ENCODE assay signal across 26 cellular contexts in the genomic region with DNA sequence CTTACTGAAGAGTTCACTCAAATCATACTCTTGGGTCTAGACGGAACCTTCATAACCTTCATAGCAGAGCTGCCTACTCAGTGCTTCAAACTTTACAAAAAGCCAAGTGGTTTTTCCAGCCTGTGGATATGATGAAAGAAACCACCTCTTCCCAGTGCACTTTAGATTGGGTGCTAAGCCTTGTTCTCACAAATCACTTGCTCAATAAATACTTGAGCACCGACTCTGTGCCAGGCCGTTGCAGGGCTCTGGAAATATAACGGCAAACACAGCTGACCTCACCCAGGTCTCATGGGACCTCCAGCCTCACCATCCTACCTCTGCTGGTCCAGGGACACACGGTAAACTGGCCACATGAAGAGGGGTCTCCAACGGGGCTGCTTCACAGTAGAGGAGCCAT. TPM values are rescaled to one million over a fixed set of nuclear protein-coding genes. Genes with fewer than 3 reads are reported as not detected.
DNase-seq lines count a peak whose midpoint lies in the region; ATAC-seq and TF ChIP-seq lines count a peak whose summit lies in the region.
"Had no signal": no experiment of that assay in that cellular context is flagged by ENCODE, and none has a peak within 500 bp of the region (broad histone marks: within the 10 kb centered on the region; RNA-seq: fewer than 3 reads in every experiment).

No MANE protein-coding gene starts in this region.

- TF ChIP-seq POLR2A in esophagus squamous epithelium (IDR thresholded peaks at IDR 0.05) (no peak), sigmoid colon (IDR thresholded peaks at IDR 0.05) (no peak)

- intact Hi-C loops in esophagus squamous epithelium (cut with DNase I): no loop called here
- intact Hi-C loops in sigmoid colon (cut with DNase I): loop anchor here (1.0 to 2.0 kb wide), 3 partner anchors 17 to 170 kb away; no protein-coding TSS in a partner anchor
- intact Hi-C loops in upper lobe of right lung (cut with DNase I): no loop called here

- H3K27me3 ChIP-seq in esophagus squamous epithelium (no peaks in the 10 kb centered on the region), lung (ENCODE audit: control insufficient read depth, insufficient read depth) (no peaks in the 10 kb centered on the region), sigmoid colon (no peaks in the 10 kb centered on the region), upper lobe of right lung (no peaks in the 10 kb centered on the region), mesenchymal stem cell (ENCODE audit: control insufficient read depth in 1 of 2, insufficient read depth in 1 of 2, low read length in 2 of 2) (no peaks in the 10 kb centered on the region)
- H3K27me3 ChIP-seq: BLaER1, SJSA1, testis had no signal

- H2AFZ ChIP-seq in mesenchymal stem cell (ENCODE audit: low read depth, low read length): no peak overlapping the region

- DNase-seq in esophagus squamous epithelium (lab: John Stamatoyannopoulos, UW) (no peak), lung (ENCODE audit: low spot score) (no peak), sigmoid colon (peak; percentile 79), upper lobe of right lung (no peak), endothelial cell (ENCODE audit: low spot score) (no peak), DMS153 (lab: John Stamatoyannopoulos, UW) (no peak), mesenchymal stem cell (no peak)
- DNase-seq: activated CD4-positive, alpha-beta T cell treated with anti-CD3 and anti-CD28 coated beads for 4 hours; activated naive CD4-positive, alpha-beta T cell treated with anti-CD3 and anti-CD28 coated beads, Interleukin-2, amount 10 ng/mL, durations not matched to agents 7 days and 5 days; COR-L47; effector CD8-positive, alpha-beta T cell; KBM-7; naive thymus-derived CD8-positive, alpha-beta T cell; NCI-H1092; NCI-H1694 treated with DMSO at 0.1 percent for 48 hours; NCI-H510A; stimulated activated naive B cell treated with anti-CD40 and anti-IgM and Interleukin-4, amounts not matched to agents 10 μg/mL and 1 μg/mL and 100 μg/mL, for 72 hours; T-helper 9 cell; testis had no signal

- H2BK15ac ChIP-seq in mesenchymal stem cell (ENCODE audit: low read depth, poor library complexity, severe bottlenecking): no peak overlapping the region

- no peak overlapping the region for H4K8ac ChIP-seq in mesenchymal stem cell (ENCODE audit: low read length)

- H2BK12ac ChIP-seq in mesenchymal stem cell (ENCODE audit: low read length in 2 of 2): no peak overlapping the region

- ATAC-seq in lung (ENCODE audit: insufficient read depth, low FRiP score) (peak; percentile 4), upper lobe of right lung (peak; percentile 62)
- ATAC-seq: activated T-helper 17 cell treated with anti-CD3 and anti-CD28 coated beads, Interleukin-2, amount 50 U/mL, for 72 hours; naive thymus-derived CD8-positive, alpha-beta T cell; stimulated activated naive B cell treated with anti-CD40 and anti-IgM and Interleukin-4, amounts not matched to agents 10 μg/mL and 1 μg/mL and 100 μg/mL, for 72 hours had no signal

- H3K4me1 ChIP-seq in esophagus squamous epithelium (peaks cover 4 to 19% (median 9%) of the 10 kb centered on the region in 3 donors), lung (ENCODE audit: control insufficient read depth in 2 of 2, insufficient read depth in 2 of 2, low read length in 2 of 2) (peaks cover 16 to 20% of the 10 kb centered on the region in 2 donors), sigmoid colon (peaks cover 0 to 58% (median 51%) of the 10 kb centered on the region in 4 donors), upper lobe of right lung (peaks cover 16% of the 10 kb centered on the region), mesenchymal stem cell (ENCODE audit: control insufficient read depth, insufficient read depth, low read depth, low read length) (peaks cover 11% of the 10 kb centered on the region)
- H3K4me1 ChIP-seq: HAP-1, prostate gland had no signal

- peaks cover 16% of the 10 kb centered on the region for H3K4me1 Mint-ChIP-seq in endothelial cell (ENCODE audit: unreplicated experiment)
- H3K4me1 Mint-ChIP-seq: activated T-helper 17 cell treated with anti-CD3 and anti-CD28 coated beads, Interleukin-2, amount 50 U/mL, for 72 hours had no signal

- no peak overlapping the region for H3K14ac ChIP-seq in mesenchymal stem cell (ENCODE audit: low read length in 2 of 2)

- no peak overlapping the region for H3K4ac ChIP-seq in mesenchymal stem cell (ENCODE audit: low read depth in 1 of 2, low read length in 2 of 2)

- H3K9me3 ChIP-seq in esophagus squamous epithelium: no peaks in the 10 kb centered on the region
- H3K9me3 ChIP-seq in lung (ENCODE audit: control insufficient read depth in 2 of 2, insufficient read depth in 1 of 2, low read length in 1 of 2): no peaks in the 10 kb centered on the region
- H3K9me3 ChIP-seq in sigmoid colon: no peaks in the 10 kb centered on the region
- H3K9me3 ChIP-seq in upper lobe of right lung: no peaks in the 10 kb centered on the region
- no peaks in the 10 kb centered on the region for H3K9me3 ChIP-seq in mesenchymal stem cell (ENCODE audit: control insufficient read depth, low read length)
- H3K9me3 ChIP-seq: HAP-1, prostate gland, SJSA1, testis had no signal

- H3K79me1 ChIP-seq in mesenchymal stem cell (replicated peaks; ENCODE audit: low read length, poor library complexity, severe bottlenecking): peaks cover 2% of the 10 kb centered on the region

- no peaks in the 10 kb centered on the region for H3K9me3 Mint-ChIP-seq in endothelial cell (ENCODE audit: unreplicated experiment)

- H3K27ac Mint-ChIP-seq in endothelial cell (ENCODE audit: unreplicated experiment): no peak overlapping the region
- H3K27ac Mint-ChIP-seq: activated naive CD4-positive, alpha-beta T cell treated with anti-CD3 and anti-CD28 coated beads, Interleukin-2, amount 10 ng/mL, durations not matched to agents 7 days and 5 days; activated T-helper 17 cell treated with anti-CD3 and anti-CD28 coated beads, Interleukin-2, amount 50 U/mL, for 72 hours; naive thymus-derived CD8-positive, alpha-beta T cell; stimulated activated naive B cell treated with anti-CD40 and anti-IgM and Interleukin-4, amounts not matched to agents 10 μg/mL and 1 μg/mL and 100 μg/mL, for 72 hours had no signal

- TF ChIP-seq CTCF in esophagus squamous epithelium (IDR thresholded peaks at IDR 0.05) (no peak), lung (IDR thresholded peaks at IDR 0.05; ENCODE audit: control extremely low read depth, extremely low read depth) (no peak), sigmoid colon (IDR thresholded peaks at IDR 0.05) (no peak), upper lobe of right lung (IDR thresholded peaks at IDR 0.05) (no peak), endothelial cell (IDR thresholded peaks at IDR 0.05; ENCODE audit: unreplicated experiment) (no peak)

- no peak overlapping the region for H3K4me3 ChIP-seq in esophagus squamous epithelium
- no peak overlapping the region for H3K4me3 ChIP-seq in lung
- no peak overlapping the region for H3K4me3 ChIP-seq in sigmoid colon
- H3K4me3 ChIP-seq in upper lobe of right lung: no peak overlapping the region
- no peak overlapping the region for H3K4me3 ChIP-seq in mesenchymal stem cell (ENCODE audit: insufficient read depth in 1 of 2, low read depth in 1 of 2, low read length in 2 of 2)
- H3K4me3 ChIP-seq: BLaER1, HAP-1, prostate gland, SJSA1, skin epidermis, testis had no signal

- 100% methylated on average over 2 to 3 of the region's 6 CpGs for WGBS in esophagus squamous epithelium, 2 donors
- 79 to 93% methylated on average over 6 of the region's 6 CpGs for WGBS in lung, 2 donors
- 89 to 92% methylated on average over 6 of the region's 6 CpGs for WGBS in sigmoid colon, 2 donors
- 93% methylated on average over 6 of the region's 6 CpGs for WGBS in mesenchymal stem cell

- H3K4me2 ChIP-seq in mesenchymal stem cell (ENCODE audit: low read length, poor library complexity, severe bottlenecking): no peak overlapping the region
- H3K4me2 ChIP-seq: BLaER1 had no signal

- H3K36me3 ChIP-seq in esophagus squamous epithelium (no peaks in the 10 kb centered on the region), lung (ENCODE audit: control insufficient read depth in 2 of 2, insufficient read depth in 2 of 2, low read length in 2 of 2) (no peaks in the 10 kb centered on the region), sigmoid colon (no peaks in the 10 kb centered on the region), upper lobe of right lung (no peaks in the 10 kb centered on the region), mesenchymal stem cell (ENCODE audit: control insufficient read depth in 1 of 2, insufficient read depth in 2 of 2, low read depth in 1 of 2, low read length in 2 of 2) (peaks cover 0 to 3% of the 10 kb centered on the region in 2 experiments)
- H3K36me3 ChIP-seq: BLaER1, HAP-1, prostate gland, SJSA1 had no signal

- peaks cover 14% of the 10 kb centered on the region for H3K36me3 Mint-ChIP-seq in endothelial cell (ENCODE audit: low read depth, unreplicated experiment)

- H3K27me3 Mint-ChIP-seq in endothelial cell (ENCODE audit: unreplicated experiment): peaks cover 2% of the 10 kb centered on the region
- H3K27me3 Mint-ChIP-seq: activated T-helper 17 cell treated with anti-CD3 and anti-CD28 coated beads, Interleukin-2, amount 50 U/mL, for 72 hours; stimulated activated naive B cell treated with anti-CD40 and anti-IgM and Interleukin-4, amounts not matched to agents 10 μg/mL and 1 μg/mL and 100 μg/mL, for 72 hours had no signal

- H4K91ac ChIP-seq in mesenchymal stem cell (ENCODE audit: low read length): no peak overlapping the region

- no peak overlapping the region for H2AK5ac ChIP-seq in mesenchymal stem cell (ENCODE audit: low read length, severe bottlenecking)

- H3K18ac ChIP-seq in mesenchymal stem cell (ENCODE audit: low read depth in 1 of 2, low read length in 2 of 2): no peak overlapping the region

- no peak overlapping the region for H2BK120ac ChIP-seq in mesenchymal stem cell (ENCODE audit: low read depth, low read length)

- H3K23ac ChIP-seq in mesenchymal stem cell (ENCODE audit: low read length in 2 of 2): no peak overlapping the region

- H3K4me3 Mint-ChIP-seq in endothelial cell (ENCODE audit: unreplicated experiment): no peak overlapping the region
- H3K4me3 Mint-ChIP-seq: activated naive CD4-positive, alpha-beta T cell treated with anti-CD3 and anti-CD28 coated beads, Interleukin-2, amount 10 ng/mL, durations not matched to agents 7 days and 5 days; activated T-helper 17 cell treated with anti-CD3 and anti-CD28 coated beads, Interleukin-2, amount 50 U/mL, for 72 hours; naive thymus-derived CD8-positive, alpha-beta T cell; stimulated activated naive B cell treated with anti-CD40 and anti-IgM and Interleukin-4, amounts not matched to agents 10 μg/mL and 1 μg/mL and 100 μg/mL, for 72 hours had no signal

- peak overlapping the region in 3 of 4 donors; percentile 62 to 71 (median 65) for H3K27ac ChIP-seq in esophagus squamous epithelium
- peak overlapping the region in 1 of 2 donors; percentile 45 for H3K27ac ChIP-seq in lung (ENCODE audit: low read depth in 1 of 2, low read length in 1 of 2)
- H3K27ac ChIP-seq in sigmoid colon: peak overlapping the region; percentile 50 to 88 (median 76)
- H3K27ac ChIP-seq in upper lobe of right lung: no peak overlapping the region
- no peak overlapping the region for H3K27ac ChIP-seq in mesenchymal stem cell (ENCODE audit: low read length, poor library complexity, severe bottlenecking)
- H3K27ac ChIP-seq: BLaER1, prostate gland, SJSA1, testis, VCaP had no signal

- H2BK5ac ChIP-seq in mesenchymal stem cell (ENCODE audit: low read depth, low read length, poor library complexity, severe bottlenecking): no peak overlapping the region

- H3K9ac ChIP-seq in mesenchymal stem cell (ENCODE audit: low read length): no peak overlapping the region
- H3K9ac ChIP-seq: BLaER1 had no signal

- TF ChIP-seq EP300 in sigmoid colon (IDR thresholded peaks at IDR 0.05): peak in 3 of 4 donors; percentile 20 to 84 (median 57)

RNA-seq across cellular contexts. Expression of gene CDRT4, which starts 35.7 kb away (rescaled TPM):
- 1 to 10 TPM; 3.2 to 7.6 (median 3.8) TPM for total RNA-seq in esophagus squamous epithelium
- total RNA-seq in lung: 1 to 10 TPM; 8.6 to 8.7 TPM
- 1 to 10 TPM in 1 of 2 donors, under 1 TPM in 1; 0.48 to 8.7 TPM for polyA plus RNA-seq in lung
- total RNA-seq in sigmoid colon: 1 to 10 TPM in 3 of 4 donors, not detected in 1; 2.5 to 5.0 (median 3.8) TPM
- polyA plus RNA-seq in sigmoid colon: 1 to 10 TPM; 1.8 to 6.6 (median 3.5) TPM
- total RNA-seq in upper lobe of right lung: 9.0 TPM
- 11.7 TPM for total RNA-seq in endothelial cell (ENCODE audit: unreplicated experiment)
- 3.5 TPM for polyA plus RNA-seq in mesenchymal stem cell (2013, experiment 1 of 2)
- polyA plus RNA-seq in mesenchymal stem cell (2013, experiment 2 of 2): 3.4 TPM

Comparison
In these comparisons a context has a peak if more than half of its experiments do, and no peak if none do; other contexts are left out.
1. H3K27ac ChIP-seq: peak in esophagus squamous epithelium (3 of 4) and sigmoid colon (4 of 4); none in upper lobe of right lung (single experiment) and mesenchymal stem cell (single experiment).